Comparison of ENCODE assay signal across 10 cellular contexts in the genomic region with DNA sequence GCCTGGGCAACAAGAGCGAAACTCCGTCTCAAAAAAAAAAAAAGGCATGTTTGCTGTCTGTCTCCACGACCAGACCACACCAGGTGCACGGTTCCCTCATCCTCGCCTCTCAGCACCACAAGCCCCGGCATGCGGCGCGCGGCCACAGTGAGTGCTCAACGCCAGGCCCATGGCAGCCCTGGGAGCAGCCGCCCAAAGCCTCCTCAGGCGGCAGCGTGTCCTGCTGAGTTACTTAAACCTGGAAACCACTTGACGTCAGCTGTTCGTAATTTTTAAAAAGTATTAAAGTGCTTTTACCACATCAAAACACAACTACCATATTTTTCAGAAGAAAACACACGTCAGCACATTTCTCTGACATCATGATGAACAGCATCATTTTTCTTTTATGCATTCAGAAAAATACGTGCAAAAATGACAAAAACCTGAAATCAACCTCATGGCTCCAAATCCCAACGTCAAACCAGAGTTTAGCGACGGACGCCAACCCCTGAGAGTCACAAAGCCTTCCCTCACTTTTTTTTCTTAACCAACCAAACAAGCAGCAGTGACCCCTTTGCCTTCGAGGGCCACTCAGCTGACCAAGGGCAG. TPM values are rescaled to one million over a fixed set of nuclear protein-coding genes. Genes with fewer than 3 reads are reported as not detected.
DNase-seq lines count a peak whose midpoint lies in the region; ATAC-seq, FAIRE-seq and TF ChIP-seq lines count a peak whose summit lies in the region.
"Had no signal": no experiment of that assay in that cellular context is flagged by ENCODE, and none has a peak within 500 bp of the region (broad histone marks: within the 10 kb centered on the region; RNA-seq: fewer than 3 reads in every experiment).

No MANE protein-coding gene starts in this region.

- TF ChIP-seq CTCF in left ventricle myocardium inferior (IDR thresholded peaks at IDR 0.05; ENCODE audit: borderline replicate concordance) (no peak), glutamatergic neuron (IDR thresholded peaks at IDR 0.05; ENCODE audit: partially characterized antibody, unreplicated experiment) (no peak), upper lobe of right lung (IDR thresholded peaks at IDR 0.05) (no peak)

- H3K27me3 Mint-ChIP-seq in activated T-cell treated with anti-CD3 and anti-CD28 coated beads, Interleukin-2, amount 50 U/mL, for 72 hours (ENCODE audit: low read depth), result no peaks in the 10 kb centered on the region
- peaks cover 5% of the 10 kb centered on the region for H3K27me3 Mint-ChIP-seq in glutamatergic neuron (ENCODE audit: unreplicated experiment)

- no peak for TF ChIP-seq POLR2A in GM12891 (IDR thresholded peaks at IDR 0.05; ENCODE audit: low read depth, low read length)

- peaks cover 65% of the 10 kb centered on the region for H3K4me1 Mint-ChIP-seq in activated T-cell treated with anti-CD3 and anti-CD28 coated beads, Interleukin-2, amount 50 U/mL, for 72 hours (ENCODE audit: low read depth)
- H3K4me1 Mint-ChIP-seq in glutamatergic neuron (ENCODE audit: low read depth, unreplicated experiment), result peaks cover 24% of the 10 kb centered on the region

- peaks cover 0 to 16% of the 10 kb centered on the region in 2 donors for H3K36me3 Mint-ChIP-seq in activated T-cell treated with anti-CD3 and anti-CD28 coated beads, Interleukin-2, amount 50 U/mL, for 72 hours (ENCODE audit: insufficient read depth in 2 of 2)
- no peaks in the 10 kb centered on the region for H3K36me3 Mint-ChIP-seq in glutamatergic neuron (ENCODE audit: unreplicated experiment)

- no peak for ATAC-seq in left cardiac atrium
- ATAC-seq in activated T-cell treated with anti-CD3 and anti-CD28 coated beads, Interleukin-2, amount 50 U/mL, for 72 hours (replicated peaks in 1 of 2), result no peak
- ATAC-seq in upper lobe of right lung, result no peak
- no peak for ATAC-seq in GM21367 (IDR thresholded peaks at IDR 0.05; ENCODE audit: unreplicated experiment)

- H3K4me1 ChIP-seq in left ventricle myocardium inferior, result peaks cover 61% of the 10 kb centered on the region
- peaks cover 30% of the 10 kb centered on the region for H3K4me1 ChIP-seq in upper lobe of right lung

- H3K4me3 ChIP-seq in left ventricle myocardium inferior (peak overlapping the region; percentile 89), upper lobe of right lung (peak overlapping the region; percentile 25)

- intact Hi-C loops in left ventricle myocardium inferior (cut with micrococcal nuclease) (no loop called here), left cardiac atrium (cut with DNase I) (no loop called here), upper lobe of right lung (cut with DNase I) (no loop called here)

- H3K27ac Mint-ChIP-seq in activated T-cell treated with anti-CD3 and anti-CD28 coated beads, Interleukin-2, amount 50 U/mL, for 72 hours, result peak overlapping the region; percentile 93
- H3K27ac Mint-ChIP-seq in glutamatergic neuron (ENCODE audit: unreplicated experiment), result peak overlapping the region; percentile 53

- DNase-seq in left ventricle myocardium inferior (no peak), left cardiac atrium (no peak), glutamatergic neuron (no peak), upper lobe of right lung (no peak), GM12891 (ENCODE audit: insufficient read length, low spot score) (no peak)
- peak; percentile 36 to 74 for DNase-seq in activated T-cell treated with anti-CD3 and anti-CD28 coated beads, Interleukin-2, amount 50 U/mL, for 72 hours
- no peak for DNase-seq in stimulated activated CD4-positive, alpha-beta T cell treated with anti-CD3 and anti-CD28 coated beads, Interleukin-15, amount 100 ng/mL, for 24 hours

- no peaks in the 10 kb centered on the region for H3K9me3 Mint-ChIP-seq in activated T-cell treated with anti-CD3 and anti-CD28 coated beads, Interleukin-2, amount 50 U/mL, for 72 hours
- peaks cover 11% of the 10 kb centered on the region for H3K9me3 Mint-ChIP-seq in glutamatergic neuron (ENCODE audit: unreplicated experiment)

- H3K27me3 ChIP-seq in left ventricle myocardium inferior (ENCODE audit: low read depth) (no peaks in the 10 kb centered on the region), upper lobe of right lung (no peaks in the 10 kb centered on the region)

- no peak for FAIRE-seq in GM12891 (lab: Jason Lieb, UNC)
- FAIRE-seq: frontal cortex had no signal

- H3K27ac ChIP-seq in left ventricle myocardium inferior (replicated peaks) (peak overlapping the region; percentile 99), upper lobe of right lung (no peak overlapping the region)

- H3K36me3 ChIP-seq in left ventricle myocardium inferior, result peaks cover 17% of the 10 kb centered on the region
- H3K36me3 ChIP-seq in upper lobe of right lung, result peaks cover 23% of the 10 kb centered on the region

- peak overlapping the region; percentile 84 to 98 for H3K4me3 Mint-ChIP-seq in activated T-cell treated with anti-CD3 and anti-CD28 coated beads, Interleukin-2, amount 50 U/mL, for 72 hours
- peak overlapping the region; percentile 82 for H3K4me3 Mint-ChIP-seq in glutamatergic neuron (ENCODE audit: unreplicated experiment)

- H3K9me3 ChIP-seq in left ventricle myocardium inferior (replicated peaks), result no peaks in the 10 kb centered on the region
- no peaks in the 10 kb centered on the region for H3K9me3 ChIP-seq in upper lobe of right lung

TF ChIP-seq in GM12891, 5 proteins besides CTCF, POLR2A, EP300 and RAD21:
- no peak for TF ChIP-seq PAX5 (IDR thresholded peaks at IDR 0.05; ENCODE audit: insufficient read depth, low read length, severe bottlenecking)
- TF ChIP-seq SPI1 (IDR thresholded peaks at IDR 0.05; ENCODE audit: low read depth, low read length), result no peak
- TF ChIP-seq POU2F2 (IDR thresholded peaks at IDR 0.05; ENCODE audit: low read depth, low read length), result no peak
TF ChIP-seq in GM12891: peak in this region for 0.

RNA-seq across cellular contexts. Expression of a gene that starts 2.1 kb away (rescaled TPM):
- total RNA-seq in left ventricle myocardium inferior (18.1 TPM), left cardiac atrium (10 to 100 TPM; 19.2 to 21.1 TPM), glutamatergic neuron (ENCODE audit: unreplicated experiment) (51.5 TPM), upper lobe of right lung (27.1 TPM)
- 10 to 100 TPM; 40.5 to 66.1 TPM for total RNA-seq in activated T-cell treated with anti-CD3 and anti-CD28 coated beads, Interleukin-2, amount 50 U/mL, for 72 hours
- polyA plus RNA-seq in GM12891 (2012; ENCODE audit: low read depth, missing spikeins), result 21.8 TPM

RNA-seq across cellular contexts. Expression of a gene that starts 2.7 kb away (rescaled TPM):
- total RNA-seq in left ventricle myocardium inferior (10.3 TPM), left cardiac atrium (10 to 100 TPM; 11.3 to 15.6 TPM), glutamatergic neuron (ENCODE audit: unreplicated experiment) (29.7 TPM), upper lobe of right lung (33.2 TPM)
- 10 to 100 TPM; 17.0 to 17.8 TPM for total RNA-seq in activated T-cell treated with anti-CD3 and anti-CD28 coated beads, Interleukin-2, amount 50 U/mL, for 72 hours
- 16.4 TPM for polyA plus RNA-seq in GM12891 (2012; ENCODE audit: low read depth, missing spikeins)

RNA-seq across cellular contexts. Expression of a gene that starts 13.1 kb away (rescaled TPM):
- total RNA-seq in left ventricle myocardium inferior (2.2 TPM), left cardiac atrium (1 to 10 TPM; 6.5 to 8.0 TPM), glutamatergic neuron (ENCODE audit: unreplicated experiment) (12.7 TPM), upper lobe of right lung (155 TPM)
- total RNA-seq in activated T-cell treated with anti-CD3 and anti-CD28 coated beads, Interleukin-2, amount 50 U/mL, for 72 hours, result 10 to 100 TPM; 11.4 to 15.7 TPM
- 11.6 TPM for polyA plus RNA-seq in GM12891 (2012; ENCODE audit: low read depth, missing spikeins)

RNA-seq across cellular contexts. Expression of a gene that starts 54.3 kb away (rescaled TPM):
- total RNA-seq in left ventricle myocardium inferior, result 101 TPM
- total RNA-seq in left cardiac atrium, result 100 to 1,000 TPM; 107 to 121 TPM
- total RNA-seq in activated T-cell treated with anti-CD3 and anti-CD28 coated beads, Interleukin-2, amount 50 U/mL, for 72 hours, result 100 to 1,000 TPM; 152 to 155 TPM
- total RNA-seq in glutamatergic neuron (ENCODE audit: unreplicated experiment), result 182 TPM
- 196 TPM for total RNA-seq in upper lobe of right lung
- 131 TPM for polyA plus RNA-seq in GM12891 (2012; ENCODE audit: low read depth, missing spikeins)

RNA-seq across cellular contexts. Expression of a gene that starts 55.9 kb away (rescaled TPM):
- total RNA-seq in left ventricle myocardium inferior, result 0.22 TPM
- under 1 TPM; 0.15 to 0.29 TPM for total RNA-seq in left cardiac atrium
- total RNA-seq in activated T-cell treated with anti-CD3 and anti-CD28 coated beads, Interleukin-2, amount 50 U/mL, for 72 hours, result 1 to 10 TPM; 1.7 to 2.0 TPM
- 2.9 TPM for total RNA-seq in glutamatergic neuron (ENCODE audit: unreplicated experiment)
- total RNA-seq in upper lobe of right lung, result 1.2 TPM
- polyA plus RNA-seq in GM12891 (2012; ENCODE audit: low read depth, missing spikeins), result not detected
- total RNA-seq: frontal cortex, SK-MEL-5 had no signal

Comparison
In these comparisons a context has a peak if more than half of its experiments do, and no peak if none do; other contexts are left out.
1. DNase-seq: peak in activated T-cell treated with anti-CD3 and anti-CD28 coated beads, Interleukin-2, amount 50 U/mL, for 72 hours (2 of 2); none in left ventricle myocardium inferior (single experiment), left cardiac atrium (single experiment), glutamatergic neuron (single experiment), upper lobe of right lung (single experiment), stimulated activated CD4-positive, alpha-beta T cell treated with anti-CD3 and anti-CD28 coated beads, Interleukin-15, amount 100 ng/mL, for 24 hours (single experiment) and GM12891 (single experiment).